Comparison of ENCODE assay signal across 32 cellular contexts in genomic region chr1:101323530-101323929, GRCh38.
"Had no signal": no experiment of that assay in that cellular context is flagged by ENCODE, and none has a peak within 500 bp of the region (broad histone marks: within the 10 kb centered on the region; RNA-seq: fewer than 3 reads in every experiment).

No MANE protein-coding gene starts in this region.

- H3K27ac ChIP-seq: adrenal gland, body of pancreas, SJCRH30, SK-N-MC had no signal

- ATAC-seq: activated CD8-positive, alpha-beta T cell treated with anti-CD3 and anti-CD28 coated beads, Interleukin-2, amount 10 ng/mL, durations not matched to agents 7 days and 5 days; activated naive CD4-positive, alpha-beta T cell treated with anti-CD3 and anti-CD28 coated beads, Interleukin-2, amount 50 U/mL, for 72 hours; activated T-cell treated with anti-CD3 and anti-CD28 coated beads, Interleukin-2, amount 50 U/mL, for 4 hours; body of pancreas; K562; Panc1 had no signal

- H3K4me1 Mint-ChIP-seq: activated CD4-positive, alpha-beta T cell treated with anti-CD3 and anti-CD28 coated beads, Interleukin-2, amount 10 ng/mL, durations not matched to agents 7 days and 5 days had no signal

- H3K27ac Mint-ChIP-seq: activated CD4-positive, alpha-beta T cell treated with anti-CD3 and anti-CD28 coated beads, Interleukin-2, amount 10 ng/mL, durations not matched to agents 7 days and 5 days; activated CD8-positive, alpha-beta T cell treated with anti-CD3 and anti-CD28 coated beads, Interleukin-2, amount 10 ng/mL, durations not matched to agents 7 days and 5 days; activated naive CD4-positive, alpha-beta T cell treated with anti-CD3 and anti-CD28 coated beads for 36 hours; activated T-helper 1 cell treated with anti-CD3 and anti-CD28 coated beads, Interleukin-12 subunit alpha, Interleukin-12 subunit beta, Interleukin-2, Interleukin-4 antibody, amounts not matched to agents 30 ng/mL and 10 ng/mL and 1 ng/mL, durations not matched to agents 14 hours and 24 hours and 36 hours; T-helper 2 cell treated with Interferon-gamma antibody and Interleukin-4, amounts not matched to agents 5 μg/mL and 100 μg/mL, for 36 hours had no signal

- H3K9me3 Mint-ChIP-seq: activated naive CD4-positive, alpha-beta T cell treated with anti-CD3 and anti-CD28 coated beads for 36 hours; activated naive CD4-positive, alpha-beta T cell treated with anti-CD3 and anti-CD28 coated beads, Interleukin-2, amount 50 U/mL, for 72 hours; activated T-cell treated with anti-CD3 and anti-CD28 coated beads, Interleukin-2, amount 50 U/mL, for 4 hours; activated T-helper 1 cell treated with anti-CD3 and anti-CD28 coated beads, Interleukin-12 subunit alpha, Interleukin-12 subunit beta, Interleukin-2, Interleukin-4 antibody, amounts not matched to agents 30 ng/mL and 10 ng/mL and 1 ng/mL, durations not matched to agents 14 hours and 24 hours and 36 hours; T-helper 2 cell treated with Interferon-gamma antibody and Interleukin-4, amounts not matched to agents 5 μg/mL and 100 μg/mL, for 36 hours had no signal

- DNase-seq: activated CD4-positive, alpha-beta T cell treated with anti-CD3 and anti-CD28 coated beads, Interleukin-2, amount 10 ng/mL, durations not matched to agents 7 days and 5 days; activated CD4-positive, alpha-beta T cell treated with anti-CD3 and anti-CD28 coated beads, Interleukin-2, amount 50 U/mL, for 48 hours; activated CD8-positive, alpha-beta memory T cell treated with anti-CD3 and anti-CD28 coated beads, Interleukin-2, amount 50 U/mL, for 4 hours; activated CD8-positive, alpha-beta T cell treated with anti-CD3 and anti-CD28 coated beads, Interleukin-2, amount 10 ng/mL, durations not matched to agents 7 days and 5 days; activated gamma-delta T cell treated with Interleukin-2 at 50 U/mL for 16 hours; activated naive CD4-positive, alpha-beta T cell treated with anti-CD3 and anti-CD28 coated beads for 36 hours; activated T-cell treated with anti-CD3 and anti-CD28 coated beads for 4 hours; activated T-cell treated with anti-CD3 and anti-CD28 coated beads, Interleukin-2, amount 50 U/mL, for 4 hours; adrenal gland; body of pancreas; caudate nucleus; cerebellar nuclear complex; Kasumi-1; MM.1S; MV-4-11; NCI-H1092; NCI-H1694 treated with DMSO at 0.1 percent for 48 hours; NCI-H2029 treated with DMSO at 0.1 percent for 48 hours; NCI-H345; NCI-H524 treated with DMSO at 0.1 percent for 48 hours; NCI-H82; SHP77; SJCRH30 had no signal

- H3K4me1 ChIP-seq: adrenal gland, body of pancreas, SJCRH30 had no signal

- H3K4me3 ChIP-seq: adrenal gland, body of pancreas, K562, SJCRH30, SK-N-MC had no signal

- H3K4me3 Mint-ChIP-seq: activated CD4-positive, alpha-beta T cell treated with anti-CD3 and anti-CD28 coated beads, Interleukin-2, amount 10 ng/mL, durations not matched to agents 7 days and 5 days; activated CD8-positive, alpha-beta T cell treated with anti-CD3 and anti-CD28 coated beads, Interleukin-2, amount 10 ng/mL, durations not matched to agents 7 days and 5 days; activated naive CD4-positive, alpha-beta T cell treated with anti-CD3 and anti-CD28 coated beads for 36 hours; activated T-cell treated with anti-CD3 and anti-CD28 coated beads, Interleukin-2, amount 50 U/mL, for 4 hours; activated T-helper 1 cell treated with anti-CD3 and anti-CD28 coated beads, Interleukin-12 subunit alpha, Interleukin-12 subunit beta, Interleukin-2, Interleukin-4 antibody, amounts not matched to agents 30 ng/mL and 10 ng/mL and 1 ng/mL, durations not matched to agents 14 hours and 24 hours and 36 hours; T-helper 2 cell treated with Interferon-gamma antibody and Interleukin-4, amounts not matched to agents 5 μg/mL and 100 μg/mL, for 36 hours had no signal

- H3K9me3 ChIP-seq: adrenal gland, body of pancreas, SJCRH30 had no signal

- FAIRE-seq: astrocyte, bronchial epithelial cell, K562, TTC549 had no signal

- H3K36me3 Mint-ChIP-seq: activated naive CD4-positive, alpha-beta T cell treated with anti-CD3 and anti-CD28 coated beads, Interleukin-2, amount 50 U/mL, for 72 hours had no signal

- H3K36me3 ChIP-seq: adrenal gland, SJCRH30 had no signal

- H3K27me3 ChIP-seq: body of pancreas, SJCRH30 had no signal
